ENCODE assay signal across 1 cellular context in the genomic region with DNA sequence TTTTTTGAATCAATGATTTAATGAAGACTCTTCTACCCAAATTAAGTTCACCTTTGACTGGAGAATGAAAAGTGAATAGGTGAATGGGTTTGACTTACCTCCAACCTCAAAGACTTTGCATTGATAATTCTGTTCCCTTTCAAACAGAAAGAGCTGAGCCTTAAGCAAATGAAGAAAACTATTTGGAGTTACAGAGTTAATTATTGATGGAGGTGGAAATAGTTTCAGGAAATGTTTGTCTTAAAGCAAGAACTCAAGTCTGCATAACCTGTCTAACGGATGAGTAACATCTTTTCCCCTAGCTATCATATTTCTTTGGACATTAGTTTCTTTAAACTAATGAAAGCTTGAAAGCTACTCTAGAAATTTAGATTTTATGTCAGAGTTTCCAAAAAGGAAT.
TF ChIP-seq lines count a peak whose summit lies in the region.

No MANE protein-coding gene starts in this region.

TF ChIP-seq in GM12878, 131 proteins besides CTCF, POLR2A, EP300 and RAD21 (continued from another document):
- TF ChIP-seq, protein P1, sequence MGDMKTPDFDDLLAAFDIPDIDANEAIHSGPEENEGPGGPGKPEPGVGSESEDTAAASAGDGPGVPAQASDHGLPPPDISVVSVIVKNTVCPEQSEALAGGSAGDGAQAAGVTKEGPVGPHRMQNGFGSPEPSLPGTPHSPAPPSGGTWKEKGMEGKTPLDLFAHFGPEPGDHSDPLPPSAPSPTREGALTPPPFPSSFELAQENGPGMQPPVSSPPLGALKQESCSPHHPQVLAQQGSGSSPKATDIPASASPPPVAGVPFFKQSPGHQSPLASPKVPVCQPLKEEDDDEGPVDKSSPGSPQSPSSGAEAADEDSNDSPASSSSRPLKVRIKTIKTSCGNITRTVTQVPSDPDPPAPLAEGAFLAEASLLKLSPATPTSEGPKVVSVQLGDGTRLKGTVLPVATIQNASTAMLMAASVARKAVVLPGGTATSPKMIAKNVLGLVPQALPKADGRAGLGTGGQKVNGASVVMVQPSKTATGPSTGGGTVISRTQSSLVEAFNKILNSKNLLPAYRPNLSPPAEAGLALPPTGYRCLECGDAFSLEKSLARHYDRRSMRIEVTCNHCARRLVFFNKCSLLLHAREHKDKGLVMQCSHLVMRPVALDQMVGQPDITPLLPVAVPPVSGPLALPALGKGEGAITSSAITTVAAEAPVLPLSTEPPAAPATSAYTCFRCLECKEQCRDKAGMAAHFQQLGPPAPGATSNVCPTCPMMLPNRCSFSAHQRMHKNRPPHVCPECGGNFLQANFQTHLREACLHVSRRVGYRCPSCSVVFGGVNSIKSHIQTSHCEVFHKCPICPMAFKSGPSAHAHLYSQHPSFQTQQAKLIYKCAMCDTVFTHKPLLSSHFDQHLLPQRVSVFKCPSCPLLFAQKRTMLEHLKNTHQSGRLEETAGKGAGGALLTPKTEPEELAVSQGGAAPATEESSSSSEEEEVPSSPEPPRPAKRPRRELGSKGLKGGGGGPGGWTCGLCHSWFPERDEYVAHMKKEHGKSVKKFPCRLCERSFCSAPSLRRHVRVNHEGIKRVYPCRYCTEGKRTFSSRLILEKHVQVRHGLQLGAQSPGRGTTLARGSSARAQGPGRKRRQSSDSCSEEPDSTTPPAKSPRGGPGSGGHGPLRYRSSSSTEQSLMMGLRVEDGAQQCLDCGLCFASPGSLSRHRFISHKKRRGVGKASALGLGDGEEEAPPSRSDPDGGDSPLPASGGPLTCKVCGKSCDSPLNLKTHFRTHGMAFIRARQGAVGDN (IDR thresholded peaks at IDR 0.05): no peak
- TF ChIP-seq, protein P2, sequence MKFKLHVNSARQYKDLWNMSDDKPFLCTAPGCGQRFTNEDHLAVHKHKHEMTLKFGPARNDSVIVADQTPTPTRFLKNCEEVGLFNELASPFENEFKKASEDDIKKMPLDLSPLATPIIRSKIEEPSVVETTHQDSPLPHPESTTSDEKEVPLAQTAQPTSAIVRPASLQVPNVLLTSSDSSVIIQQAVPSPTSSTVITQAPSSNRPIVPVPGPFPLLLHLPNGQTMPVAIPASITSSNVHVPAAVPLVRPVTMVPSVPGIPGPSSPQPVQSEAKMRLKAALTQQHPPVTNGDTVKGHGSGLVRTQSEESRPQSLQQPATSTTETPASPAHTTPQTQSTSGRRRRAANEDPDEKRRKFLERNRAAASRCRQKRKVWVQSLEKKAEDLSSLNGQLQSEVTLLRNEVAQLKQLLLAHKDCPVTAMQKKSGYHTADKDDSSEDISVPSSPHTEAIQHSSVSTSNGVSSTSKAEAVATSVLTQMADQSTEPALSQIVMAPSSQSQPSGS (IDR thresholded peaks at IDR 0.05; ENCODE audit: low read length): no peak
- TF ChIP-seq RBBP5 (conservative IDR thresholded peaks at IDR 0.05) (no peak), MEF2A (IDR thresholded peaks at IDR 0.05; ENCODE audit: insufficient read depth, low read depth, low read length) (no peak)
- TF ChIP-seq, protein P3, sequence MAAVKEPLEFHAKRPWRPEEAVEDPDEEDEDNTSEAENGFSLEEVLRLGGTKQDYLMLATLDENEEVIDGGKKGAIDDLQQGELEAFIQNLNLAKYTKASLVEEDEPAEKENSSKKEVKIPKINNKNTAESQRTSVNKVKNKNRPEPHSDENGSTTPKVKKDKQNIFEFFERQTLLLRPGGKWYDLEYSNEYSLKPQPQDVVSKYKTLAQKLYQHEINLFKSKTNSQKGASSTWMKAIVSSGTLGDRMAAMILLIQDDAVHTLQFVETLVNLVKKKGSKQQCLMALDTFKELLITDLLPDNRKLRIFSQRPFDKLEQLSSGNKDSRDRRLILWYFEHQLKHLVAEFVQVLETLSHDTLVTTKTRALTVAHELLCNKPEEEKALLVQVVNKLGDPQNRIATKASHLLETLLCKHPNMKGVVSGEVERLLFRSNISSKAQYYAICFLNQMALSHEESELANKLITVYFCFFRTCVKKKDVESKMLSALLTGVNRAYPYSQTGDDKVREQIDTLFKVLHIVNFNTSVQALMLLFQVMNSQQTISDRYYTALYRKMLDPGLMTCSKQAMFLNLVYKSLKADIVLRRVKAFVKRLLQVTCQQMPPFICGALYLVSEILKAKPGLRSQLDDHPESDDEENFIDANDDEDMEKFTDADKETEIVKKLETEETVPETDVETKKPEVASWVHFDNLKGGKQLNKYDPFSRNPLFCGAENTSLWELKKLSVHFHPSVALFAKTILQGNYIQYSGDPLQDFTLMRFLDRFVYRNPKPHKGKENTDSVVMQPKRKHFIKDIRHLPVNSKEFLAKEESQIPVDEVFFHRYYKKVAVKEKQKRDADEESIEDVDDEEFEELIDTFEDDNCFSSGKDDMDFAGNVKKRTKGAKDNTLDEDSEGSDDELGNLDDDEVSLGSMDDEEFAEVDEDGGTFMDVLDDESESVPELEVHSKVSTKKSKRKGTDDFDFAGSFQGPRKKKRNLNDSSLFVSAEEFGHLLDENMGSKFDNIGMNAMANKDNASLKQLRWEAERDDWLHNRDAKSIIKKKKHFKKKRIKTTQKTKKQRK (IDR thresholded peaks at IDR 0.05; ENCODE audit: low read depth, low read length): no peak
